Comparison of ENCODE assay signal across 26 cellular contexts in genomic region chr9:70883056-70883455, GRCh38.
A peak's percentile ranks its signal among the peaks of the same experiment; 100 is the strongest.
DNase-seq lines count a peak whose midpoint lies in the region; ATAC-seq, FAIRE-seq and TF ChIP-seq lines count a peak whose summit lies in the region.
"Had no signal": no experiment of that assay in that cellular context is flagged by ENCODE, and none has a peak within 500 bp of the region (broad histone marks: within the 10 kb centered on the region; RNA-seq: fewer than 3 reads in every experiment).

No MANE protein-coding gene starts in this region.

- no peaks in the 10 kb centered on the region for H3K36me3 ChIP-seq in lower lobe of right lung
- H3K36me3 ChIP-seq: cardiac muscle cell, HAP-1, thoracic aorta, WERI-Rb-1 had no signal

- DNase-seq in ELR (ENCODE audit: low read depth) (peak; percentile 49), RCC 7860 (ENCODE audit: low spot score) (peak; percentile 61), dedifferentiated amniotic fluid mesenchymal stem cell (ENCODE audit: extremely low spot score) (peak; percentile 24), myocyte (ENCODE audit: low read depth) (peak; percentile 41), lower lobe of right lung (no peak), NCI-H187 treated with DMSO at 0.1 percent for 48 hours (lab: John Stamatoyannopoulos, UW) (no peak)
- no peak for DNase-seq in activated T-cell treated with anti-CD3 and anti-CD28 coated beads, Interleukin-2, amount 50 U/mL, for 1 hour
- DNase-seq in stimulated activated naive CD8-positive, alpha-beta T cell treated with anti-CD3 and anti-CD28 coated beads, Interleukin-15, amount 100 ng/mL, for 72 hours = no peak
- DNase-seq: activated CD4-positive, alpha-beta T cell treated with anti-CD3 and anti-CD28 coated beads, Interleukin-2, amount 10 ng/mL, durations not matched to agents 7 days and 5 days; activated effector memory CD4-positive, alpha-beta T cell treated with Interleukin-2 at 50 U/mL for 16 hours; CD4-positive, alpha-beta T cell; foreskin melanocyte; GDM1; hippocampal formation; NCI-H2107; NCI-H510A treated with DMSO at 0.1 percent for 48 hours; psoas muscle; small intestine; T-helper 2 cell; WERI-Rb-1 had no signal

- FAIRE-seq in RCC 7860 (lab: Jason Lieb, UNC) = peak; percentile 72
- FAIRE-seq: keratinocyte, small intestine had no signal

- H3K9me3 ChIP-seq in lower lobe of right lung = no peaks in the 10 kb centered on the region
- H3K9me3 ChIP-seq: HAP-1, psoas muscle, thoracic aorta had no signal

- no peak overlapping the region for H3K27ac ChIP-seq in lower lobe of right lung
- H3K27ac ChIP-seq: cardiac muscle cell, psoas muscle, SK-N-MC, thoracic aorta, WERI-Rb-1 had no signal

- no peaks in the 10 kb centered on the region for H3K4me1 Mint-ChIP-seq in stimulated activated naive CD8-positive, alpha-beta T cell treated with anti-CD3 and anti-CD28 coated beads, Interleukin-15, amount 100 ng/mL, for 72 hours
- H3K4me1 Mint-ChIP-seq: activated CD4-positive, alpha-beta T cell treated with anti-CD3 and anti-CD28 coated beads, Interleukin-2, amount 10 ng/mL, durations not matched to agents 7 days and 5 days; stimulated activated memory B cell treated with anti-CD40 and anti-IgM and Interleukin-4, amounts not matched to agents 10 μg/mL and 1 μg/mL and 100 μg/mL, for 72 hours had no signal

- no peak for ATAC-seq in lower lobe of right lung
- no peak for ATAC-seq in stimulated activated naive CD8-positive, alpha-beta T cell treated with anti-CD3 and anti-CD28 coated beads, Interleukin-15, amount 100 ng/mL, for 72 hours
- ATAC-seq: psoas muscle; stimulated activated memory B cell treated with anti-CD40 and anti-IgM and Interleukin-4, amounts not matched to agents 10 μg/mL and 1 μg/mL and 100 μg/mL, for 72 hours had no signal

- no peak for TF ChIP-seq CTCF in lower lobe of right lung (IDR thresholded peaks at IDR 0.05)

- H3K9me3 Mint-ChIP-seq in stimulated activated naive CD8-positive, alpha-beta T cell treated with anti-CD3 and anti-CD28 coated beads, Interleukin-15, amount 100 ng/mL, for 72 hours = no peaks in the 10 kb centered on the region
- H3K9me3 Mint-ChIP-seq: activated CD4-positive, alpha-beta T cell treated with anti-CD3 and anti-CD28 coated beads, Interleukin-2, amount 10 ng/mL, durations not matched to agents 7 days and 5 days; CD4-positive, alpha-beta T cell; stimulated activated memory B cell treated with anti-CD40 and anti-IgM and Interleukin-4, amounts not matched to agents 10 μg/mL and 1 μg/mL and 100 μg/mL, for 72 hours had no signal

- no peak overlapping the region for H3K4me3 Mint-ChIP-seq in stimulated activated naive CD8-positive, alpha-beta T cell treated with anti-CD3 and anti-CD28 coated beads, Interleukin-15, amount 100 ng/mL, for 72 hours
- H3K4me3 Mint-ChIP-seq: activated CD4-positive, alpha-beta T cell treated with anti-CD3 and anti-CD28 coated beads, Interleukin-2, amount 10 ng/mL, durations not matched to agents 7 days and 5 days; CD4-positive, alpha-beta T cell; stimulated activated memory B cell treated with anti-CD40 and anti-IgM and Interleukin-4, amounts not matched to agents 10 μg/mL and 1 μg/mL and 100 μg/mL, for 72 hours had no signal

- H3K27ac Mint-ChIP-seq in stimulated activated naive CD8-positive, alpha-beta T cell treated with anti-CD3 and anti-CD28 coated beads, Interleukin-15, amount 100 ng/mL, for 72 hours = no peak overlapping the region
- H3K27ac Mint-ChIP-seq: activated CD4-positive, alpha-beta T cell treated with anti-CD3 and anti-CD28 coated beads, Interleukin-2, amount 10 ng/mL, durations not matched to agents 7 days and 5 days; CD4-positive, alpha-beta T cell; stimulated activated memory B cell treated with anti-CD40 and anti-IgM and Interleukin-4, amounts not matched to agents 10 μg/mL and 1 μg/mL and 100 μg/mL, for 72 hours had no signal

- intact Hi-C loops in lower lobe of right lung (cut with DNase I) = no loop called here

- no peaks in the 10 kb centered on the region for H3K27me3 Mint-ChIP-seq in stimulated activated naive CD8-positive, alpha-beta T cell treated with anti-CD3 and anti-CD28 coated beads, Interleukin-15, amount 100 ng/mL, for 72 hours
- H3K27me3 Mint-ChIP-seq: activated CD4-positive, alpha-beta T cell treated with anti-CD3 and anti-CD28 coated beads, Interleukin-2, amount 10 ng/mL, durations not matched to agents 7 days and 5 days; stimulated activated memory B cell treated with anti-CD40 and anti-IgM and Interleukin-4, amounts not matched to agents 10 μg/mL and 1 μg/mL and 100 μg/mL, for 72 hours had no signal

- no peaks in the 10 kb centered on the region for H3K4me1 ChIP-seq in lower lobe of right lung
- H3K4me1 ChIP-seq: psoas muscle had no signal

- H3K4me3 ChIP-seq in lower lobe of right lung = no peak overlapping the region
- H3K4me3 ChIP-seq: cardiac muscle cell, HAP-1, psoas muscle, SK-N-MC, thoracic aorta had no signal

- H3K27me3 ChIP-seq in lower lobe of right lung (ENCODE audit: low read depth) = no peaks in the 10 kb centered on the region
- H3K27me3 ChIP-seq: cardiac muscle cell had no signal

Comparison
In these comparisons a context has a peak if more than half of its experiments do, and no peak if none do; other contexts are left out.
1. DNase-seq: peak in ELR (single experiment), RCC 7860 (single experiment), dedifferentiated amniotic fluid mesenchymal stem cell (single experiment) and myocyte (single experiment); none in lower lobe of right lung (single experiment), activated T-cell treated with anti-CD3 and anti-CD28 coated beads, Interleukin-2, amount 50 U/mL, for 1 hour (single experiment), stimulated activated naive CD8-positive, alpha-beta T cell treated with anti-CD3 and anti-CD28 coated beads, Interleukin-15, amount 100 ng/mL, for 72 hours (0 of 2) and NCI-H187 treated with DMSO at 0.1 percent for 48 hours (single experiment).